11 cellular contexts compared by ENCODE assay signal in the genomic region with DNA sequence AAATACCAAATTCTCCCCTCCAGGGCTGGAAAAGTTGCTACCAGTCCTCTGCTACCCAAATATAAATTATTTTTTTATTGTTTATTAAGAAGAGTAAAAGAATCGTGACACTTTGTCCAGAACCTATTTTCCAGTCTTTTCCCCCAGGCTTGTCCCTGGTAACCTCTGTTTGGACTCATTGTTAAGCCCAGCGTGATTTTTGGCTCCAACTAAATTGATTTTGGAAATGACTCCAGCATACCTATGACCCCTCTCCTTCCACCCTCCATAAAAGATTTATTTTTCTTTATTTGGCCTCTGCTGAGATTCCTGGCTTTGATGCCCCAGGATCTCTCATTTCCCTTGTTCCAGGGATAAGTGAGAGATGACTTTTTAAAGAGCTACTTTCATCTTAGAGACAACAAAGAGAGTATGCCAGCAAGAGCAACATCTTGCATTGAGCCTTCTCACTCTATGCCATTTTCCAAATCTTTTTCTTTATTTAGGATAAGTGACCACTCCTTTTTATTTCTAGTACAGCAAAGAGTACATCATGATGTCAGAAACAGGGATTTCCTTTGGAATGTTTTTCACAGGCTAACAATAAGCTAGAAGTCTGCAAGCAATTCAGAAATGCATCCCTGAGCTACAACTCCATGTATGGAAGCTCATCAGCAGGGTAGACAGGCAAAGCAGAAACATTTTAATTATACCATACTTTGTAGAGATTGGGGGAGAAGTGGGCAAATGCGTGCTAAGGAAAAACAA.
DNase-seq lines count a peak whose midpoint lies in the region; ATAC-seq and TF ChIP-seq lines count a peak whose summit lies in the region.
"Had no signal": no experiment of that assay in that cellular context is flagged by ENCODE, and none has a peak within 500 bp of the region (broad histone marks: within the 10 kb centered on the region; RNA-seq: fewer than 3 reads in every experiment).

No MANE protein-coding gene starts in this region.

- TF ChIP-seq CTCF in astrocyte of the spinal cord (IDR thresholded peaks at IDR 0.05; ENCODE audit: low read depth, low read length) (no peak), tibial artery (IDR thresholded peaks at IDR 0.05) (no peak)

- peak overlapping the region; percentile 93 for H3K27ac Mint-ChIP-seq in activated naive CD4-positive, alpha-beta T cell treated with anti-CD3 and anti-CD28 coated beads, Interleukin-2, amount 10 ng/mL, durations not matched to agents 7 days and 5 days
- peak overlapping the region; percentile 92 to 99 (median 96) for H3K27ac Mint-ChIP-seq in naive thymus-derived CD4-positive, alpha-beta T cell

- peak overlapping the region; percentile 85 for H3K4me3 Mint-ChIP-seq in activated naive CD4-positive, alpha-beta T cell treated with anti-CD3 and anti-CD28 coated beads, Interleukin-2, amount 10 ng/mL, durations not matched to agents 7 days and 5 days
- H3K4me3 Mint-ChIP-seq in naive thymus-derived CD4-positive, alpha-beta T cell: peak overlapping the region; percentile 79 to 95 (median 87)
- H3K4me3 Mint-ChIP-seq: naive B cell had no signal

- no peak overlapping the region for H3K4me3 ChIP-seq in astrocyte of the spinal cord (ENCODE audit: low read depth, low read length)
- H3K4me3 ChIP-seq in naive thymus-derived CD4-positive, alpha-beta T cell (ENCODE audit: low read length): peak overlapping the region; percentile 46
- H3K4me3 ChIP-seq in tibial artery: no peak overlapping the region
- H3K4me3 ChIP-seq: HAP-1 had no signal

- CTCF ChIA-PET in activated naive CD4-positive, alpha-beta T cell treated with anti-CD3 and anti-CD28 coated beads, Interleukin-2, amount 10 ng/mL, durations not matched to agents 7 days and 5 days (lab: Charles Lee): interaction anchor here (1.1 to 1.4 kb wide), 2 partner anchors 29 to 36 kb away, joined by 3 to 5 read pairs; no protein-coding TSS in a partner anchor
- CTCF ChIA-PET in naive thymus-derived CD4-positive, alpha-beta T cell (lab: Charles Lee): interaction anchor here (0.7 to 1.3 kb wide), 7 partner anchors 20 to 789 kb away, joined by 3 to 5 read pairs (median 3); no protein-coding TSS in a partner anchor

- peaks cover 10 to 25% (median 21%) of the 10 kb centered on the region in 3 experiments for H3K36me3 ChIP-seq in naive thymus-derived CD4-positive, alpha-beta T cell (ENCODE audit: control insufficient read depth in 2 of 3, insufficient read depth in 3 of 3, low read length in 3 of 3)
- no peaks in the 10 kb centered on the region for H3K36me3 ChIP-seq in tibial artery
- H3K36me3 ChIP-seq: HAP-1 had no signal

- H3K9me3 ChIP-seq in naive thymus-derived CD4-positive, alpha-beta T cell (ENCODE audit: control insufficient read depth in 2 of 3, low read length in 3 of 3): no peaks in the 10 kb centered on the region
- no peaks in the 10 kb centered on the region for H3K9me3 ChIP-seq in tibial artery
- H3K9me3 ChIP-seq: HAP-1, SK-N-SH had no signal

- POLR2A ChIA-PET in naive thymus-derived CD4-positive, alpha-beta T cell (lab: Charles Lee): interaction anchor here (0.8 to 36.7 kb wide), 10 partner anchors 3 to 662 kb away, joined by 3 to 709 read pairs (median 94); no protein-coding TSS in a partner anchor

- in situ Hi-C loops in astrocyte of the spinal cord (cut with HindIII; ENCODE audit: low sequenced_read_pairs): no loop called here

- peak overlapping the region; percentile 90 for H3K27ac ChIP-seq in naive thymus-derived CD4-positive, alpha-beta T cell (ENCODE audit: low read depth, low read length)
- peak overlapping the region; percentile 25 to 44 for H3K27ac ChIP-seq in tibial artery

- H3K4me1 ChIP-seq in naive thymus-derived CD4-positive, alpha-beta T cell (ENCODE audit: control insufficient read depth in 2 of 2, insufficient read depth in 2 of 2, low read length in 2 of 2): peaks cover 86% of the 10 kb centered on the region in 2 donors
- H3K4me1 ChIP-seq in tibial artery: peaks cover 0 to 63% (median 48%) of the 10 kb centered on the region in 4 donors

- intact Hi-C loops in naive thymus-derived CD4-positive, alpha-beta T cell (cut with micrococcal nuclease): loop anchor here in 1 of 2 donors (5.0 kb wide), 2 partner anchors 391 to 596 kb away; no protein-coding TSS in a partner anchor
- intact Hi-C loops in tibial artery (cut with DNase I; ENCODE audit: low total_unique reads): no loop called here

- DNase-seq in activated naive CD4-positive, alpha-beta T cell treated with anti-CD3 and anti-CD28 coated beads, Interleukin-2, amount 10 ng/mL, durations not matched to agents 7 days and 5 days: no peak
- no peak for DNase-seq in activated naive CD4-positive, alpha-beta T cell (lab: John Stamatoyannopoulos, UW)
- DNase-seq in astrocyte of the spinal cord (ENCODE audit: low read depth, low spot score) (peak; percentile 37), tibial artery (no peak)
- DNase-seq in naive thymus-derived CD4-positive, alpha-beta T cell: no peak
- DNase-seq: naive B cell, SK-N-SH had no signal

- H3K36me3 Mint-ChIP-seq in activated naive CD4-positive, alpha-beta T cell treated with anti-CD3 and anti-CD28 coated beads, Interleukin-2, amount 10 ng/mL, durations not matched to agents 7 days and 5 days: peaks cover 89% of the 10 kb centered on the region
- peaks cover 10 to 88% (median 73%) of the 10 kb centered on the region in 5 donors for H3K36me3 Mint-ChIP-seq in naive thymus-derived CD4-positive, alpha-beta T cell

- no peaks in the 10 kb centered on the region for H3K9me3 Mint-ChIP-seq in activated naive CD4-positive, alpha-beta T cell treated with anti-CD3 and anti-CD28 coated beads, Interleukin-2, amount 10 ng/mL, durations not matched to agents 7 days and 5 days
- H3K9me3 Mint-ChIP-seq in naive thymus-derived CD4-positive, alpha-beta T cell: no peaks in the 10 kb centered on the region
- H3K9me3 Mint-ChIP-seq: naive B cell had no signal

- no peak for ATAC-seq in naive thymus-derived CD4-positive, alpha-beta T cell
- ATAC-seq in HG03139 (IDR thresholded peaks at IDR 0.05; ENCODE audit: unreplicated experiment) (no peak), GM19395 (IDR thresholded peaks at IDR 0.05; ENCODE audit: unreplicated experiment) (no peak), HG03135 (IDR thresholded peaks at IDR 0.05; ENCODE audit: unreplicated experiment) (no peak)

- no peaks in the 10 kb centered on the region for H3K27me3 ChIP-seq in naive thymus-derived CD4-positive, alpha-beta T cell (ENCODE audit: control insufficient read depth in 2 of 2, insufficient read depth in 2 of 2, low read length in 2 of 2)
- no peaks in the 10 kb centered on the region for H3K27me3 ChIP-seq in tibial artery

- H3K27me3 Mint-ChIP-seq in activated naive CD4-positive, alpha-beta T cell treated with anti-CD3 and anti-CD28 coated beads, Interleukin-2, amount 10 ng/mL, durations not matched to agents 7 days and 5 days: no peaks in the 10 kb centered on the region
- no peaks in the 10 kb centered on the region for H3K27me3 Mint-ChIP-seq in naive thymus-derived CD4-positive, alpha-beta T cell
- H3K27me3 Mint-ChIP-seq: naive B cell had no signal

- H3K4me1 Mint-ChIP-seq in activated naive CD4-positive, alpha-beta T cell treated with anti-CD3 and anti-CD28 coated beads, Interleukin-2, amount 10 ng/mL, durations not matched to agents 7 days and 5 days: peaks cover 95% of the 10 kb centered on the region
- H3K4me1 Mint-ChIP-seq in naive thymus-derived CD4-positive, alpha-beta T cell: peaks cover 33 to 93% (median 89%) of the 10 kb centered on the region in 7 donors
